ENCODE assay signal across 1 cellular context in genomic region chr12:108686753-108687152, GRCh38.
TF ChIP-seq lines count a peak whose summit lies in the region.

No MANE protein-coding gene starts in this region.

TF ChIP-seq in HepG2, 621 proteins besides CTCF, POLR2A, EP300 and RAD21:
- TF ChIP-seq PRDM4 (CRISPR knock-in tag; IDR thresholded peaks at IDR 0.05; ENCODE audit: borderline replicate concordance): no peak
- no peak for TF ChIP-seq ZNF407 (CRISPR knock-in tag; IDR thresholded peaks at IDR 0.05; ENCODE audit: not compliant biosample characterization)
- no peak for TF ChIP-seq THAP11 (CRISPR knock-in tag; IDR thresholded peaks at IDR 0.05)
- peak; percentile 72 for TF ChIP-seq RBM22 (optimal IDR thresholded peaks at IDR 0.05; ENCODE audit: low read length)
- TF ChIP-seq MIXL1 (CRISPR knock-in tag; IDR thresholded peaks at IDR 0.05): no peak
TF ChIP-seq in HepG2: peak in this region for 1.
